In genomic region chr1:52551476-52552235, GRCh38 we compare ENCODE assay signal across 8 cellular contexts. TPM values are rescaled to one million over a fixed set of nuclear protein-coding genes. Genes with fewer than 3 reads are reported as not detected.
DNase-seq lines count a peak whose midpoint lies in the region; ATAC-seq lines count a peak whose summit lies in the region.

No MANE protein-coding gene starts in this region.

- ATAC-seq in activated CD8-positive, alpha-beta memory T cell treated with anti-CD3 and anti-CD28 coated beads, Interleukin-2, amount 10 ng/mL, durations not matched to agents 7 days and 5 days, result no peak
- ATAC-seq in HG02973 (IDR thresholded peaks at IDR 0.05; ENCODE audit: unreplicated experiment) (no peak), HG03442 (IDR thresholded peaks at IDR 0.05; ENCODE audit: unreplicated experiment) (no peak)

- H3K4me3 Mint-ChIP-seq in activated CD8-positive, alpha-beta memory T cell treated with anti-CD3 and anti-CD28 coated beads, Interleukin-2, amount 10 ng/mL, durations not matched to agents 7 days and 5 days, result no peak overlapping the region

- H3K36me3 Mint-ChIP-seq in activated CD8-positive, alpha-beta memory T cell treated with anti-CD3 and anti-CD28 coated beads, Interleukin-2, amount 10 ng/mL, durations not matched to agents 7 days and 5 days, result peaks cover 14% of the 10 kb centered on the region

- no peaks in the 10 kb centered on the region for H3K9me3 Mint-ChIP-seq in activated CD8-positive, alpha-beta memory T cell treated with anti-CD3 and anti-CD28 coated beads, Interleukin-2, amount 10 ng/mL, durations not matched to agents 7 days and 5 days (ENCODE audit: low read depth)

- peaks cover 16% of the 10 kb centered on the region for H3K4me1 Mint-ChIP-seq in activated CD8-positive, alpha-beta memory T cell treated with anti-CD3 and anti-CD28 coated beads, Interleukin-2, amount 10 ng/mL, durations not matched to agents 7 days and 5 days

- CTCF ChIA-PET in activated CD8-positive, alpha-beta memory T cell treated with anti-CD3 and anti-CD28 coated beads, Interleukin-2, amount 10 ng/mL, durations not matched to agents 7 days and 5 days (lab: Charles Lee), result interaction anchor here (0.7 to 1.2 kb wide), 2 partner anchors 87 to 119 kb away, joined by 3 read pairs; no protein-coding TSS in a partner anchor

- H3K27me3 Mint-ChIP-seq in activated CD8-positive, alpha-beta memory T cell treated with anti-CD3 and anti-CD28 coated beads, Interleukin-2, amount 10 ng/mL, durations not matched to agents 7 days and 5 days, result no peaks in the 10 kb centered on the region

- peak; percentile 50 for DNase-seq in activated CD8-positive, alpha-beta memory T cell treated with anti-CD3 and anti-CD28 coated beads, Interleukin-2, amount 10 ng/mL, durations not matched to agents 7 days and 5 days
- no peak for DNase-seq in activated CD8-positive, alpha-beta memory T cell treated with anti-CD3 and anti-CD28 coated beads for 24 hours
- DNase-seq in RKO (ENCODE audit: low spot score) (peak; percentile 85), astrocyte of the hippocampus (ENCODE audit: low read depth, low spot score) (peak; percentile 62), kidney tubule cell (ENCODE audit: low spot score) (peak; percentile 50)
- peak in 2 of 3 donors; percentile 14 to 28 for DNase-seq in stimulated activated CD4-positive, alpha-beta T cell treated with anti-CD3 and anti-CD28 coated beads, TNF-alpha, amount 100 ng/mL, for 48 hours (ENCODE audit: low read depth in 3 of 3)

- no peak overlapping the region for H3K27ac Mint-ChIP-seq in activated CD8-positive, alpha-beta memory T cell treated with anti-CD3 and anti-CD28 coated beads, Interleukin-2, amount 10 ng/mL, durations not matched to agents 7 days and 5 days

RNA-seq across cellular contexts. Expression of gene TUT4, which starts 1.2 kb away (rescaled TPM):
- 10 to 100 TPM; 60.4 to 76.5 TPM for total RNA-seq in activated CD8-positive, alpha-beta memory T cell treated with anti-CD3 and anti-CD28 coated beads, Interleukin-2, amount 10 ng/mL, durations not matched to agents 7 days and 5 days

RNA-seq across cellular contexts. Expression of gene GPX7, which starts 50.5 kb away (rescaled TPM):
- 10 to 100 TPM; 14.4 to 15.3 TPM for total RNA-seq in activated CD8-positive, alpha-beta memory T cell treated with anti-CD3 and anti-CD28 coated beads, Interleukin-2, amount 10 ng/mL, durations not matched to agents 7 days and 5 days
